Comparison of ENCODE assay signal across 33 cellular contexts in genomic region chr3:187531831-187532230, GRCh38.
"Had no signal": no experiment of that assay in that cellular context is flagged by ENCODE, and none has a peak within 500 bp of the region (broad histone marks: within the 10 kb centered on the region; RNA-seq: fewer than 3 reads in every experiment).

No MANE protein-coding gene starts in this region.

- H3K27me3 ChIP-seq: adrenal gland, body of pancreas, brain microvascular endothelial cell, breast epithelium had no signal

- H3K36me3 ChIP-seq: adrenal gland, brain microvascular endothelial cell, breast epithelium had no signal

- ATAC-seq: activated CD8-positive, alpha-beta T cell treated with anti-CD3 and anti-CD28 coated beads for 36 hours; activated naive CD4-positive, alpha-beta T cell treated with anti-CD3 and anti-CD28 coated beads, Interleukin-2, amount 50 U/mL, for 72 hours; activated T-cell treated with anti-CD3 and anti-CD28 coated beads, Interleukin-2, amount 50 U/mL, for 4 hours; activated T-cell treated with anti-CD3 and anti-CD28 coated beads, Interleukin-2, amount 50 U/mL, for 72 hours; activated T-helper 17 cell treated with anti-CD3 and anti-CD28 coated beads, Interleukin-2, amount 50 U/mL, for 72 hours; body of pancreas had no signal

- H3K27ac ChIP-seq: adrenal gland, body of pancreas, brain microvascular endothelial cell, breast epithelium, VCaP had no signal

- H3K4me3 ChIP-seq: adrenal gland, body of pancreas, breast epithelium had no signal

- H3K9me3 ChIP-seq: adrenal gland, body of pancreas, breast epithelium had no signal

- DNase-seq: activated B cell treated with CpG ODN at 0.5 μM for 24 hours; activated CD4-positive, alpha-beta memory T cell treated with anti-CD3 and anti-CD28 coated beads for 36 hours; activated CD4-positive, alpha-beta T cell treated with anti-CD3 and anti-CD28 coated beads for 4 hours; activated CD4-positive, alpha-beta T cell treated with anti-CD3 and anti-CD28 coated beads, Interleukin-2, amount 10 ng/mL, durations not matched to agents 24 days and 14 days; activated CD4-positive, alpha-beta T cell treated with anti-CD3 and anti-CD28 coated beads, Interleukin-2, amount 50 U/mL, for 1 hour; activated CD4-positive, alpha-beta T cell treated with anti-CD3 and anti-CD28 coated beads, Interleukin-2, amount 50 U/mL, for 4 hours; activated CD4-positive, CD25-positive, alpha-beta regulatory T cell treated with anti-CD3 and anti-CD28 coated beads, Interleukin-2, amount 50 U/mL, for 72 hours; activated CD8-positive, alpha-beta memory T cell treated with anti-CD3 and anti-CD28 coated beads, Interleukin-2, amount 50 U/mL, for 4 hours; activated CD8-positive, alpha-beta T cell treated with anti-CD3 and anti-CD28 coated beads for 36 hours; activated effector memory CD4-positive, alpha-beta T cell treated with anti-CD3 and anti-CD28 coated beads, Interleukin-2, amount 50 U/mL, for 16 hours; activated gamma-delta T cell treated with Interleukin-2 at 50 U/mL for 16 hours; activated naive CD4-positive, alpha-beta T cell; activated naive CD4-positive, alpha-beta T cell treated with anti-CD3 and anti-CD28 coated beads for 36 hours; activated naive CD4-positive, alpha-beta T cell treated with anti-CD3 and anti-CD28 coated beads, Interleukin-2, amount 50 U/mL, for 16 hours; activated naive CD8-positive, alpha-beta T cell treated with anti-CD3 and anti-CD28 coated beads for 36 hours; activated T-cell treated with anti-CD3 and anti-CD28 coated beads for 4 hours; activated T-cell treated with anti-CD3 and anti-CD28 coated beads, Interleukin-2, amount 50 U/mL, for 1 hour; activated T-cell treated with anti-CD3 and anti-CD28 coated beads, Interleukin-2, amount 50 U/mL, for 4 hours; activated T-cell treated with anti-CD3 and anti-CD28 coated beads, Interleukin-2, amount 50 U/mL, for 72 hours; adrenal gland; amniotic stem cell; aorta; body of pancreas; brain microvascular endothelial cell; central memory CD4-positive, alpha-beta T cell; T-helper 2 cell; T-helper 9 cell had no signal

- H3K4me1 ChIP-seq: adrenal gland, body of pancreas, breast epithelium had no signal

- FAIRE-seq: astrocyte, TTC549 had no signal
